Comparison of ENCODE assay signal across 10 cellular contexts in the genomic region with DNA sequence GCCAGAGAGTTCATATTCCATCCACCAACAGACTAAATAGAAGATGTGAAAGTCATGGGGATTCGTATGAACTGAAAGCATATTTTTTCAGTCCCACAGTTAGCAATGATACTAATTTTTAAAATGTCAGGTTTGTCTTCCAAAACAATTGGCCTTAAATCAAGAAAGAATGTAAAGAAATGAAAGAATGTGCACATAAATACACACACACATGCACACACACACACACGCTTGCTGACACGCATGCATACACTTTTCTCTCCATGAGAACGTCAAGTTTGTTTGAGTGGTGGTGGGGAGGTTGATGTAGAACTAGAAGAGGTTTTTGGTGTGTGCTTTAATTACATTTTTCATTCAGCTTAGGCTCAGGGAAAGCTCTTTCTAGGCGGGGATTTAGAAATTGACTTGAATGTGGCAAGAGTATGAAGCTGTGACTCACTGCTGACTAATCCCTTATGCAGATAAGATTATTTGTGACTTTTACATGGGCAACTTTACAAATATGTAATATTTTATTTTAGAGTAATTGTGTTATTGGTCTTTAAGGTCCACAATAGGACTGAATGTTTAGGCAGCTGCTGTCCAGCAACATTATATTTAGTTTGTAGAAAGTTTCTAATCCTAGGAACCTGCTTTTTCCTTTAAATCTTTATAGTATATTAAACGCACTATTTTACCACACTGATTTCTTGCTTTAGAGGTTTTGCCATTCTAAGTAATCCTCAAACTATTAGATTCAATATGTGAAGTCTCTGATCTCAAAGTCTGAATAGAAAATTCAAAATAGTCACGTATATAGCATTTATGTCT. TPM values are rescaled to one million over a fixed set of nuclear protein-coding genes. Genes with fewer than 3 reads are reported as not detected.
DNase-seq lines count a peak whose midpoint lies in the region; TF ChIP-seq lines count a peak whose summit lies in the region.
"Had no signal": no experiment of that assay in that cellular context is flagged by ENCODE, and none has a peak within 500 bp of the region (broad histone marks: within the 10 kb centered on the region; RNA-seq: fewer than 3 reads in every experiment).

No MANE protein-coding gene starts in this region.

- CTCF ChIA-PET in BJ (lab: Yijun Ruan, JAX): interaction anchor here (0.8 to 1.6 kb wide), 6 partner anchors 96 to 1979 kb away, joined by 3 to 4 read pairs (median 3); no protein-coding TSS in a partner anchor
- CTCF ChIA-PET in activated naive CD4-positive, alpha-beta T cell treated with anti-CD3 and anti-CD28 coated beads for 36 hours (lab: Charles Lee): interaction anchor here (0.7 kb wide), 1 partner anchor 160 kb away, joined by 4 read pairs; no protein-coding TSS in a partner anchor

- no peak overlapping the region for H3K27ac Mint-ChIP-seq in activated naive CD4-positive, alpha-beta T cell treated with anti-CD3 and anti-CD28 coated beads for 36 hours
- no peak overlapping the region for H3K27ac Mint-ChIP-seq in activated T-helper 1 cell treated with anti-CD3 and anti-CD28 coated beads, Interleukin-12 subunit alpha, Interleukin-12 subunit beta, Interleukin-2, Interleukin-4 antibody, amounts not matched to agents 30 ng/mL and 10 ng/mL and 1 ng/mL, durations not matched to agents 14 hours and 24 hours and 36 hours
- H3K27ac Mint-ChIP-seq: activated naive CD8-positive, alpha-beta T cell had no signal

- peaks cover 11% of the 10 kb centered on the region for H3K4me1 Mint-ChIP-seq in activated naive CD4-positive, alpha-beta T cell treated with anti-CD3 and anti-CD28 coated beads for 36 hours (ENCODE audit: low read depth)
- peaks cover 20% of the 10 kb centered on the region for H3K4me1 Mint-ChIP-seq in activated T-helper 1 cell treated with anti-CD3 and anti-CD28 coated beads, Interleukin-12 subunit alpha, Interleukin-12 subunit beta, Interleukin-2, Interleukin-4 antibody, amounts not matched to agents 30 ng/mL and 10 ng/mL and 1 ng/mL, durations not matched to agents 14 hours and 24 hours and 36 hours (ENCODE audit: low read depth)

- no peaks in the 10 kb centered on the region for H3K9me3 Mint-ChIP-seq in activated naive CD4-positive, alpha-beta T cell treated with anti-CD3 and anti-CD28 coated beads for 36 hours
- H3K9me3 Mint-ChIP-seq in activated T-helper 1 cell treated with anti-CD3 and anti-CD28 coated beads, Interleukin-12 subunit alpha, Interleukin-12 subunit beta, Interleukin-2, Interleukin-4 antibody, amounts not matched to agents 30 ng/mL and 10 ng/mL and 1 ng/mL, durations not matched to agents 14 hours and 24 hours and 36 hours: no peaks in the 10 kb centered on the region

- intact Hi-C loops in activated naive CD4-positive, alpha-beta T cell treated with anti-CD3 and anti-CD28 coated beads for 36 hours (cut with micrococcal nuclease): no loop called here
- intact Hi-C loops in activated T-helper 1 cell treated with anti-CD3 and anti-CD28 coated beads, Interleukin-12 subunit alpha, Interleukin-12 subunit beta, Interleukin-2, Interleukin-4 antibody, amounts not matched to agents 30 ng/mL and 10 ng/mL and 1 ng/mL, durations not matched to agents 14 hours and 24 hours and 36 hours (cut with micrococcal nuclease): no loop called here

- POLR2A ChIA-PET in BJ (lab: Charles Lee): no interaction called here

- H3K27ac ChIP-seq in brain microvascular endothelial cell: peak overlapping the region; percentile 43
- H3K27ac ChIP-seq: prostate gland had no signal

- H3K27me3 Mint-ChIP-seq in activated naive CD4-positive, alpha-beta T cell treated with anti-CD3 and anti-CD28 coated beads for 36 hours (ENCODE audit: low read depth): peaks cover 4% of the 10 kb centered on the region
- peaks cover 9% of the 10 kb centered on the region for H3K27me3 Mint-ChIP-seq in activated T-helper 1 cell treated with anti-CD3 and anti-CD28 coated beads, Interleukin-12 subunit alpha, Interleukin-12 subunit beta, Interleukin-2, Interleukin-4 antibody, amounts not matched to agents 30 ng/mL and 10 ng/mL and 1 ng/mL, durations not matched to agents 14 hours and 24 hours and 36 hours (ENCODE audit: insufficient read depth)
- H3K27me3 Mint-ChIP-seq: activated naive CD8-positive, alpha-beta T cell had no signal

- peaks cover 5% of the 10 kb centered on the region for H3K36me3 Mint-ChIP-seq in activated naive CD4-positive, alpha-beta T cell treated with anti-CD3 and anti-CD28 coated beads for 36 hours (ENCODE audit: low read depth)
- peaks cover 5% of the 10 kb centered on the region for H3K36me3 Mint-ChIP-seq in activated T-helper 1 cell treated with anti-CD3 and anti-CD28 coated beads, Interleukin-12 subunit alpha, Interleukin-12 subunit beta, Interleukin-2, Interleukin-4 antibody, amounts not matched to agents 30 ng/mL and 10 ng/mL and 1 ng/mL, durations not matched to agents 14 hours and 24 hours and 36 hours (ENCODE audit: low read depth)

- H3K4me3 ChIP-seq in BJ (ENCODE audit: low read depth, low read length) (no peak overlapping the region), brain microvascular endothelial cell (ENCODE audit: low read depth, low read length) (no peak overlapping the region)
- H3K4me3 ChIP-seq: prostate gland had no signal

- no peaks in the 10 kb centered on the region for H3K36me3 ChIP-seq in BJ (ENCODE audit: control insufficient read depth, insufficient read depth, low read length)
- no peaks in the 10 kb centered on the region for H3K36me3 ChIP-seq in brain microvascular endothelial cell (replicated peaks)
- H3K36me3 ChIP-seq: prostate gland had no signal

- in situ Hi-C loops in brain microvascular endothelial cell (cut with HindIII; ENCODE audit: low pct_ligation_motif_present, low sequenced_read_pairs): no loop called here

- peak; percentile 61 for DNase-seq in BJ (ENCODE audit: low read depth)
- peak; percentile 78 for DNase-seq in LoVo (ENCODE audit: low spot score)
- peak; percentile 85 for DNase-seq in brain microvascular endothelial cell
- DNase-seq in lung microvascular endothelial cell (ENCODE audit: low read depth in 2 of 2): peak; percentile 47 to 89
- no peak for DNase-seq in activated naive CD4-positive, alpha-beta T cell treated with anti-CD3 and anti-CD28 coated beads for 36 hours
- DNase-seq in HuH-7.5 (ENCODE audit: low spot score): no peak
- no peak for DNase-seq in hepatic stellate cell (ENCODE audit: low spot score)
- no peak for DNase-seq in activated T-helper 1 cell treated with anti-CD3 and anti-CD28 coated beads, Interleukin-12 subunit alpha, Interleukin-12 subunit beta, Interleukin-2, Interleukin-4 antibody, amounts not matched to agents 30 ng/mL and 10 ng/mL and 1 ng/mL, durations not matched to agents 14 hours and 24 hours and 36 hours (ENCODE audit: low spot score)

- H3K4me3 Mint-ChIP-seq in activated naive CD4-positive, alpha-beta T cell treated with anti-CD3 and anti-CD28 coated beads for 36 hours: no peak overlapping the region
- no peak overlapping the region for H3K4me3 Mint-ChIP-seq in activated T-helper 1 cell treated with anti-CD3 and anti-CD28 coated beads, Interleukin-12 subunit alpha, Interleukin-12 subunit beta, Interleukin-2, Interleukin-4 antibody, amounts not matched to agents 30 ng/mL and 10 ng/mL and 1 ng/mL, durations not matched to agents 14 hours and 24 hours and 36 hours
- H3K4me3 Mint-ChIP-seq: activated naive CD8-positive, alpha-beta T cell had no signal

- H3K27me3 ChIP-seq in BJ (ENCODE audit: control insufficient read depth, insufficient read depth, low read length): no peaks in the 10 kb centered on the region
- H3K27me3 ChIP-seq in brain microvascular endothelial cell (replicated peaks): no peaks in the 10 kb centered on the region

- TF ChIP-seq CTCF in BJ (IDR thresholded peaks at IDR 0.05; ENCODE audit: insufficient read depth, low read depth, low read length) (no peak), brain microvascular endothelial cell (IDR thresholded peaks at IDR 0.05; ENCODE audit: low read depth, low read length, missing control alignments) (no peak)

RNA-seq across cellular contexts. Expression of a gene that starts 18.8 kb away (rescaled TPM):
- polyA plus RNA-seq in BJ (2011; rRNA removed): 37.8 and 68.2 TPM in 2 replicates
- 46.0 and 57.1 TPM in 2 replicates for polyA minus RNA-seq in BJ (2011; rRNA and poly(A)+ RNA removed)
- 3.4 and 42.7 TPM in 2 replicates for total RNA-seq in lung microvascular endothelial cell
- 10 to 100 TPM; 21.8 to 21.9 TPM for total RNA-seq in activated naive CD4-positive, alpha-beta T cell treated with anti-CD3 and anti-CD28 coated beads for 36 hours
- total RNA-seq in activated T-helper 1 cell treated with anti-CD3 and anti-CD28 coated beads, Interleukin-12 subunit alpha, Interleukin-12 subunit beta, Interleukin-2, Interleukin-4 antibody, amounts not matched to agents 30 ng/mL and 10 ng/mL and 1 ng/mL, durations not matched to agents 14 hours and 24 hours and 36 hours: 45.6 and 46.3 TPM in 2 replicates

Comparison
In these comparisons a context has a peak if more than half of its experiments do, and no peak if none do; other contexts are left out.
1. DNase-seq: peak in BJ (single experiment), LoVo (single experiment), brain microvascular endothelial cell (single experiment) and lung microvascular endothelial cell (2 of 2); none in activated naive CD4-positive, alpha-beta T cell treated with anti-CD3 and anti-CD28 coated beads for 36 hours (single experiment), HuH-7.5 (single experiment), hepatic stellate cell (single experiment) and activated T-helper 1 cell treated with anti-CD3 and anti-CD28 coated beads, Interleukin-12 subunit alpha, Interleukin-12 subunit beta, Interleukin-2, Interleukin-4 antibody, amounts not matched to agents 30 ng/mL and 10 ng/mL and 1 ng/mL, durations not matched to agents 14 hours and 24 hours and 36 hours (single experiment).